In the genomic region with DNA sequence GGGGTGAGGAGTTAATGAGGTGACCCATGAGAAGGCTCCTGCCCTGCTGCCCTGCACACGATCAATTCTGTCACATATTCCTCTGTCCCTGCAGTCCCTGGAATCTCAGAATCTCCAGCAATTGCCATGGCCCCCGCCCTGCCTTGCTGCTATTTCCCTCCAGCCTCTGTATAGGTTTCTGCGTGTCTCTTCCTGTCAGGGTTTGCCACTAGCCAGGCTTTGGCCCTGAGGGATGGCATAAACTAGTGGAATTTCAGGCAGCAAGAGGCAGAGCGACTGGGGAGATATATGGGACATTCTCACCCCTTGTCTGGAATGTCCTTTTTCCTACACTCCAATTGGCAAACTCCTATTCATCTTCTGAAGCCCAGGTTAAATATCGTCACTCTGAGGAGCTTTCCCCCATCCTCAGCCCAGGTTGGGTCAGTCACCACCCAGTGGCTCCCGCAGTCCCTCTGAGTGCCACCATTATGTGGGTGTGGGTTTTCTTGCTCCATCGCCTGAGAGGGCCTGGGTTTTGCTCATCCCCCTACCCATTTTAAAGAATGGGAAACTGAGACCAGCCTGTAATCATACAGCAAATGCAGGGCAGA, we compare ENCODE assay signal across 16 cellular contexts. TPM values are rescaled to one million over a fixed set of nuclear protein-coding genes. Genes with fewer than 3 reads are reported as not detected.
DNase-seq lines count a peak whose midpoint lies in the region; ATAC-seq and TF ChIP-seq lines count a peak whose summit lies in the region.
"Had no signal": no experiment of that assay in that cellular context is flagged by ENCODE, and none has a peak within 500 bp of the region (broad histone marks: within the 10 kb centered on the region; RNA-seq: fewer than 3 reads in every experiment).

No MANE protein-coding gene starts in this region.

- ATAC-seq in Right ventricle myocardium inferior (peak; percentile 16), Right ventricle myocardium superior (ENCODE audit: poor library complexity) (no peak), foreskin keratinocyte (peak; percentile 23), HG02678 (IDR thresholded peaks at IDR 0.05; ENCODE audit: unreplicated experiment) (no peak)
- ATAC-seq: sciatic nerve had no signal

- peak overlapping the region; percentile 66 for H3K27ac Mint-ChIP-seq in activated CD4-positive, alpha-beta memory T cell treated with anti-CD3 and anti-CD28 coated beads for 36 hours
- H3K27ac Mint-ChIP-seq: brain had no signal

- intact Hi-C loops in Right ventricle myocardium inferior (cut with DNase I), result no loop called here
- intact Hi-C loops in Right ventricle myocardium superior (cut with DNase I), result loop anchor here (10.0 kb wide), 2 partner anchors 54 to 56 kb away; a partner anchor contains a TSS
- intact Hi-C loops in activated CD4-positive, alpha-beta memory T cell treated with anti-CD3 and anti-CD28 coated beads for 36 hours (cut with micrococcal nuclease), result no loop called here

- H3K27me3 ChIP-seq in foreskin keratinocyte, result no peaks in the 10 kb centered on the region

- no peaks in the 10 kb centered on the region for H3K27me3 Mint-ChIP-seq in activated CD4-positive, alpha-beta memory T cell treated with anti-CD3 and anti-CD28 coated beads for 36 hours

- H3K27ac ChIP-seq in foreskin keratinocyte, result no peak overlapping the region

- no peak for TF ChIP-seq CTCF in foreskin keratinocyte (conservative IDR thresholded peaks at IDR 0.05)

- no peak overlapping the region for H3K4me3 Mint-ChIP-seq in activated CD4-positive, alpha-beta memory T cell treated with anti-CD3 and anti-CD28 coated beads for 36 hours
- H3K4me3 Mint-ChIP-seq: brain had no signal

- in situ Hi-C loops in ACHN (cut with HindIII; ENCODE audit: low pct_ligation_motif_present, low pct_unique_long_range_greater_than_20kb, low sequenced_read_pairs), result no loop called here

- no peak for DNase-seq in Right ventricle myocardium inferior (ENCODE audit: missing footprints)
- DNase-seq in Right ventricle myocardium superior, result no peak
- DNase-seq in activated CD4-positive, alpha-beta memory T cell treated with anti-CD3 and anti-CD28 coated beads for 36 hours, result no peak
- DNase-seq in foreskin keratinocyte, result peak in 1 of 2 donors; percentile 57
- DNase-seq in medulla oblongata (ENCODE audit: extremely low spot score), result no peak
- DNase-seq in mesenteric fat pad (ENCODE audit: low spot score), result no peak
- DNase-seq in ACHN, result no peak
- DNase-seq: activated naive CD4-positive, alpha-beta T cell treated with anti-CD3 and anti-CD28 coated beads, Interleukin-2, amount 50 U/mL, for 16 hours; DMS 273 treated with DMSO at 0.1 percent for 48 hours; NCI-H1436 treated with DMSO at 0.1 percent for 48 hours; NCI-H226; SHP77 treated with DMSO at 0.1 percent for 48 hours; stimulated activated CD4-positive, alpha-beta T cell treated with anti-CD3 and anti-CD28 coated beads, Interleukin-1b, Interleukin-23, amount 100 ng/mL, for 48 hours had no signal

- peaks cover 9% of the 10 kb centered on the region for H3K4me1 ChIP-seq in foreskin keratinocyte

- H3K4me1 Mint-ChIP-seq in activated CD4-positive, alpha-beta memory T cell treated with anti-CD3 and anti-CD28 coated beads for 36 hours (ENCODE audit: low read depth), result peaks cover 15% of the 10 kb centered on the region
- H3K4me1 Mint-ChIP-seq: brain had no signal

- CTCF ChIA-PET in activated CD4-positive, alpha-beta memory T cell treated with anti-CD3 and anti-CD28 coated beads for 36 hours (lab: Charles Lee), result interaction anchor here (0.7 to 2.3 kb wide), 3 partner anchors 12 to 30 kb away, joined by 3 to 7 read pairs (median 5); no protein-coding TSS in a partner anchor

- H3K36me3 Mint-ChIP-seq in activated CD4-positive, alpha-beta memory T cell treated with anti-CD3 and anti-CD28 coated beads for 36 hours, result no peaks in the 10 kb centered on the region
- H3K36me3 Mint-ChIP-seq: brain had no signal

- POLR2A ChIA-PET in activated CD4-positive, alpha-beta memory T cell treated with anti-CD3 and anti-CD28 coated beads for 36 hours (lab: Charles Lee), result no interaction called here

- H3K9me3 Mint-ChIP-seq in activated CD4-positive, alpha-beta memory T cell treated with anti-CD3 and anti-CD28 coated beads for 36 hours, result no peaks in the 10 kb centered on the region
- H3K9me3 Mint-ChIP-seq: brain had no signal

RNA-seq across cellular contexts. Expression of a gene that starts 15.5 kb away (rescaled TPM):
- 21.4 TPM for total RNA-seq in Right ventricle myocardium inferior
- 19.1 TPM for total RNA-seq in Right ventricle myocardium superior
- 1 to 10 TPM; 3.0 to 3.2 TPM for total RNA-seq in activated CD4-positive, alpha-beta memory T cell treated with anti-CD3 and anti-CD28 coated beads for 36 hours
- 1.2 and 2.6 TPM in 2 replicates for total RNA-seq in foreskin keratinocyte
- 0.97 and 1.8 TPM in 2 replicates for polyA plus RNA-seq in foreskin keratinocyte
- total RNA-seq in mesenteric fat pad, result 17.4 TPM

RNA-seq across cellular contexts. Expression of a gene that starts 15.8 kb away (rescaled TPM):
- total RNA-seq in Right ventricle myocardium inferior, result 37.7 TPM
- total RNA-seq in Right ventricle myocardium superior, result 30.8 TPM
- total RNA-seq in activated CD4-positive, alpha-beta memory T cell treated with anti-CD3 and anti-CD28 coated beads for 36 hours, result 100 to 1,000 TPM; 132 to 134 TPM
- 50.6 and 54.5 TPM in 2 replicates for total RNA-seq in foreskin keratinocyte
- 61.3 and 61.6 TPM in 2 replicates for polyA plus RNA-seq in foreskin keratinocyte
- 103 TPM for total RNA-seq in mesenteric fat pad

RNA-seq across cellular contexts. Expression of a gene that starts 54.7 kb away (rescaled TPM):
- total RNA-seq in Right ventricle myocardium inferior (35.3 TPM), Right ventricle myocardium superior (31.9 TPM), foreskin keratinocyte (24.2 and 29.6 TPM in 2 replicates), mesenteric fat pad (37.9 TPM)
- total RNA-seq in activated CD4-positive, alpha-beta memory T cell treated with anti-CD3 and anti-CD28 coated beads for 36 hours, result 10 to 100 TPM; 24.0 to 27.2 TPM
- 48.6 and 53.1 TPM in 2 replicates for polyA plus RNA-seq in foreskin keratinocyte

Comparison
In these comparisons a context has a peak if more than half of its experiments do, and no peak if none do; other contexts are left out.
1. ATAC-seq: peak in Right ventricle myocardium inferior (single experiment) and foreskin keratinocyte (single experiment); none in Right ventricle myocardium superior (single experiment) and HG02678 (single experiment).